In the genomic region with DNA sequence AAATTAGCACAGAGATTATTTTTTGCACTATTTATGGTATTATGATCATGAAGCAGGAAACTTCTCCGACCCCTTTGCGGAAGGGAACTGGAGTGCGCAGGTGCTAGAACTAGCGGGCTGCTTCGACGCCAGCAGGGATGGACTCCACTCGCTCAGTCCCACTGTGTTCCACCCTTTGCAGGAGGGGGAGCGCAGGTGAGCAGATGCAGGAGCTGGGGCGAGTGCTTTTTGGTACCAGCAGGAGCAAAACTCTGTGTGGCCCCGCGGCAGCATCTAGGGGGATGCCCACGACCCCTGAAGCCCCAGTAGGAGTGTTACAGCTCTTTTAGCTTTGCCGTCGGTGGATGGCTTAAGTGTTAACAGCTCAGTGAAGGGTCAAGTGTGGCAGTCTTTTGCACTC, we compare ENCODE assay signal across 28 cellular contexts.
"Had no signal": no experiment of that assay in that cellular context is flagged by ENCODE, and none has a peak within 500 bp of the region (broad histone marks: within the 10 kb centered on the region; RNA-seq: fewer than 3 reads in every experiment).

No MANE protein-coding gene starts in this region.

- H3K27me3 Mint-ChIP-seq: dendritic cell treated with granulocyte-macrophage colony-stimulating factor and Interleukin-4, amounts not matched to agents 40 ng/mL and 50 ng/mL, for 4 days; effector memory CD8-positive, alpha-beta T cell had no signal

- DNase-seq: colonic mucosa; cortex of kidney; dermis blood vessel endothelial cell; dorsolateral prefrontal cortex; effector CD4-positive, alpha-beta T cell; effector CD8-positive, alpha-beta T cell; effector memory CD4-positive, alpha-beta T cell; effector memory CD8-positive, alpha-beta T cell; erythroblast; esophagus squamous epithelium; foreskin fibroblast; foreskin keratinocyte; foreskin melanocyte; gastrocnemius medialis; glutamatergic neuron; head of caudate nucleus; heart left ventricle; heart right ventricle had no signal

- H3K27me3 ChIP-seq: colonic mucosa, dorsolateral prefrontal cortex, esophagus squamous epithelium, foreskin keratinocyte, gastrocnemius medialis had no signal

- H3K27ac Mint-ChIP-seq: dendritic cell treated with granulocyte-macrophage colony-stimulating factor and Interleukin-4, amounts not matched to agents 40 ng/mL and 50 ng/mL, for 4 days; effector memory CD8-positive, alpha-beta T cell had no signal

- H3K4me1 ChIP-seq: colonic mucosa, esophagus muscularis mucosa, esophagus squamous epithelium, foreskin keratinocyte, gastrocnemius medialis, gastroesophageal sphincter, heart left ventricle, heart right ventricle had no signal

- ATAC-seq: effector memory CD8-positive, alpha-beta T cell; esophagus mucosa; foreskin keratinocyte; gastrocnemius medialis; gastroesophageal sphincter; heart left ventricle; heart right ventricle had no signal

- H3K36me3 ChIP-seq: colonic mucosa, esophagus muscularis mucosa, esophagus squamous epithelium, gastrocnemius medialis, gastroesophageal sphincter, heart left ventricle, heart right ventricle had no signal

- H3K27ac ChIP-seq: colonic mucosa, coronary artery, dorsolateral prefrontal cortex, epithelial cell of prostate, esophagus muscularis mucosa, esophagus squamous epithelium, foreskin keratinocyte, gastrocnemius medialis, gastroesophageal sphincter, heart left ventricle, heart right ventricle had no signal

- H3K4me3 Mint-ChIP-seq: dendritic cell treated with granulocyte-macrophage colony-stimulating factor and Interleukin-4, amounts not matched to agents 40 ng/mL and 50 ng/mL, for 4 days; effector memory CD8-positive, alpha-beta T cell had no signal

- H3K9me3 ChIP-seq: colonic mucosa, gastrocnemius medialis had no signal

- H3K4me3 ChIP-seq: colonic mucosa, coronary artery, dorsolateral prefrontal cortex, esophagus muscularis mucosa, esophagus squamous epithelium, gastrocnemius medialis, gastroesophageal sphincter, heart left ventricle, heart right ventricle had no signal

- FAIRE-seq: colon, endometrium, endothelial cell of umbilical vein, frontal cortex had no signal
